ENCODE assay signal across 24 cellular contexts in the genomic region with DNA sequence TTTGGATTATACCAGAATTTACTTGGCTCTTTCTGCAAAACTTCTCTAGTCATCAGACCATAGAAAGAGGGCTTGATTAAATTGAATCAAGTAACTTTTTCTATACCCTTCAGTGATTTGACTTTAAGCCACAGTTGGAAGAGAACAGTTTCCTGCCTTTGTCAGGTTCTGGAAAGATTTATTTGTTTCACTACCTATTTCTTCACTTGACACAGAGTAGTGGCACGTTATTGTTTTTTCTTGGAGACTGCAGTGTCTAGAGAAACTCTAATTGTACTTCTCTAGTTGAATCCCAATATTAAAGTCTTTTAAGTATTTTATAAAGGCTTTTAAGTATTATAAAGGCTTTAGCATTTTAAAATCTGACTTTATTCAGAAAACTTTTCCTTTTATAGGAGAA.
"Had no signal": no experiment of that assay in that cellular context is flagged by ENCODE, and none has a peak within 500 bp of the region (broad histone marks: within the 10 kb centered on the region; RNA-seq: fewer than 3 reads in every experiment).

No MANE protein-coding gene starts in this region.

- ATAC-seq: activated CD4-positive, CD25-positive, alpha-beta regulatory T cell treated with anti-CD3 and anti-CD28 coated beads, Interleukin-2, amount 50 U/mL, for 24 hours; activated CD8-positive, alpha-beta T cell treated with anti-CD3 and anti-CD28 coated beads for 36 hours; activated T-cell treated with anti-CD3 and anti-CD28 coated beads, Interleukin-2, amount 50 U/mL, for 72 hours; PC-3 had no signal

- H3K27ac Mint-ChIP-seq: activated CD8-positive, alpha-beta T cell treated with anti-CD3 and anti-CD28 coated beads for 36 hours; activated naive CD4-positive, alpha-beta T cell treated with anti-CD3 and anti-CD28 coated beads, Interleukin-2, amount 50 U/mL, for 24 hours; activated T-cell treated with anti-CD3 and anti-CD28 coated beads, Interleukin-2, amount 50 U/mL, for 72 hours; T-helper 1 cell treated with Interleukin-12 subunit alpha and Interleukin-12 subunit beta and Interleukin-4 antibody, amounts not matched to agents 30 μg/mL and 1 μg/mL, for 36 hours had no signal

- DNase-seq: activated CD4-positive, alpha-beta T cell treated with anti-CD3 and anti-CD28 coated beads for 4 hours; activated CD8-positive, alpha-beta memory T cell treated with anti-CD3 and anti-CD28 coated beads, Interleukin-2, amount 50 U/mL, for 4 hours; activated CD8-positive, alpha-beta T cell treated with anti-CD3 and anti-CD28 coated beads for 36 hours; activated naive CD4-positive, alpha-beta T cell; activated T-cell treated with anti-CD3 and anti-CD28 coated beads, Interleukin-2, amount 50 U/mL, for 72 hours; aorta; caudate nucleus; KG1; NCI-H1092; NCI-H1417; NCI-H1930; NCI-H2107; NCI-H2171 treated with DMSO at 0.1 percent for 48 hours; NCI-H226; NCI-H526; NCI-H774; NK-92 treated with Interleukin-12 subunit alpha and Interleukin-12 subunit beta, amount 100 ng/mL, for 24 hours; PC-3; SHP77 had no signal

- H3K4me3 ChIP-seq: breast epithelium, SJSA1 had no signal

- H3K4me3 Mint-ChIP-seq: activated CD8-positive, alpha-beta T cell treated with anti-CD3 and anti-CD28 coated beads for 36 hours; activated naive CD4-positive, alpha-beta T cell treated with anti-CD3 and anti-CD28 coated beads, Interleukin-2, amount 50 U/mL, for 24 hours; activated T-cell treated with anti-CD3 and anti-CD28 coated beads, Interleukin-2, amount 50 U/mL, for 72 hours; T-helper 1 cell treated with Interleukin-12 subunit alpha and Interleukin-12 subunit beta and Interleukin-4 antibody, amounts not matched to agents 30 μg/mL and 1 μg/mL, for 36 hours had no signal

- H3K9me3 Mint-ChIP-seq: T-helper 1 cell treated with Interleukin-12 subunit alpha and Interleukin-12 subunit beta and Interleukin-4 antibody, amounts not matched to agents 30 μg/mL and 1 μg/mL, for 36 hours had no signal

- H3K27me3 ChIP-seq: breast epithelium, SJSA1 had no signal

- H3K9me3 ChIP-seq: SJSA1 had no signal

- H3K4me1 ChIP-seq: breast epithelium, SJSA1 had no signal

- H3K27me3 Mint-ChIP-seq: activated CD8-positive, alpha-beta T cell treated with anti-CD3 and anti-CD28 coated beads for 36 hours; activated naive CD4-positive, alpha-beta T cell treated with anti-CD3 and anti-CD28 coated beads, Interleukin-2, amount 50 U/mL, for 24 hours had no signal

- H3K36me3 ChIP-seq: breast epithelium, SJSA1 had no signal

- H3K4me1 Mint-ChIP-seq: activated naive CD4-positive, alpha-beta T cell treated with anti-CD3 and anti-CD28 coated beads, Interleukin-2, amount 50 U/mL, for 24 hours had no signal

- H3K27ac ChIP-seq: breast epithelium, SJSA1 had no signal
